ENCODE assay signal across 6 cellular contexts in genomic region chr18:65343571-65343970, GRCh38.
"Had no signal": no experiment of that assay in that cellular context is flagged by ENCODE, and none has a peak within 500 bp of the region (broad histone marks: within the 10 kb centered on the region; RNA-seq: fewer than 3 reads in every experiment).

No MANE protein-coding gene starts in this region.

- H2AFZ ChIP-seq: GM23248 had no signal

- H3K27ac ChIP-seq: GM23248, HL-60 had no signal

- H3K4me3 Mint-ChIP-seq: H9 had no signal

- H3K4me3 ChIP-seq: GM23248, K562 had no signal

- H3K9ac ChIP-seq: GM23248 had no signal

- ATAC-seq: K562 had no signal

- DNase-seq: GM23248, H9, HCEC 1CT, IMR-90 had no signal
